ENCODE assay signal across 11 cellular contexts in genomic region chr2:42959148-42959992, GRCh38.
DNase-seq lines count a peak whose midpoint lies in the region; ATAC-seq, FAIRE-seq and TF ChIP-seq lines count a peak whose summit lies in the region.
"Had no signal": no experiment of that assay in that cellular context is flagged by ENCODE, and none has a peak within 500 bp of the region (broad histone marks: within the 10 kb centered on the region; RNA-seq: fewer than 3 reads in every experiment).

No MANE protein-coding gene starts in this region.

- POLR2A ChIA-PET in HepG2 (lab: Yijun Ruan, JAX) = interaction anchor here (0.9 to 9.3 kb wide), 7 partner anchors 10 to 267 kb away, joined by 3 to 98 read pairs (median 3); partner anchors contain the start of gene ZFP36L2

- H3K4me3 ChIP-seq in HL-60 (replicated peaks; ENCODE audit: insufficient read depth, low read length) (no peak overlapping the region), HepG2 (replicated peaks in 1 of 3; ENCODE audit: insufficient read depth in 1 of 3, low read depth in 2 of 3, low read length in 3 of 3) (peak overlapping the region in 2 of 3 experiments; percentile 1 to 35; a peak in 3 of 6 replicates), stomach (no peak overlapping the region)

- in situ Hi-C loops in HepG2 (cut with HindIII; ENCODE audit: extremely low pct_ligation_motif_present, low pct_unique_long_range_greater_than_20kb) = no loop called here

- H3K4me2 ChIP-seq in HepG2 (ENCODE audit: low read depth, low read length) = peak overlapping the region; percentile 52

- H4K20me1 ChIP-seq in HepG2 (ENCODE audit: insufficient read depth, low read length) = no peaks in the 10 kb centered on the region

- BruUV-seq in HepG2 (replicated peaks; lab: Mats Ljungman, UMichigan) = no TSS peak

- intact Hi-C loops in HepG2 (cut with micrococcal nuclease; ENCODE audit: unreplicated experiment) (loop anchor here (2.0 kb wide), 1 partner anchor 13 kb away; no protein-coding TSS in a partner anchor), stomach (cut with DNase I; ENCODE audit: low total_unique reads) (no loop called here)

- TF ChIP-seq RAD21 in HepG2 (CRISPR knock-in tag; IDR thresholded peaks at IDR 0.05) = no peak

- peak; percentile 97 for FAIRE-seq in HepG2 (lab: Jason Lieb, UNC)

- H3K27ac ChIP-seq in HL-60 (replicated peaks) (peak overlapping the region; percentile 77), HepG2 (ENCODE audit: extremely low read length, insufficient read depth, low read length) (peak overlapping the region; percentile 55), stomach (peak overlapping the region; percentile 37 to 80 (median 78))

- ATAC-seq in HepG2 (peak; percentile 71), HG03354 (IDR thresholded peaks at IDR 0.05; ENCODE audit: poor library complexity, severe bottlenecking, unreplicated experiment) (no peak)
- ATAC-seq: T-cell had no signal

- H3K27me3 ChIP-seq in HL-60 (ENCODE audit: insufficient read depth, poor library complexity, severe bottlenecking) (no peaks in the 10 kb centered on the region), HepG2 (ENCODE audit: control insufficient read depth in 1 of 2, insufficient read depth in 2 of 2, low read length in 2 of 2) (no peaks in the 10 kb centered on the region), stomach (no peaks in the 10 kb centered on the region)

- H3K4me1 ChIP-seq in HepG2 (ENCODE audit: insufficient read depth, low read length) = peaks cover 86% of the 10 kb centered on the region
- peaks cover 18 to 76% (median 47%) of the 10 kb centered on the region in 4 donors for H3K4me1 ChIP-seq in stomach

- peak in 1 of 2 experiments; percentile 89; a peak in 1 of 4 replicates for TF ChIP-seq EP300 in HepG2 (IDR thresholded peaks at IDR 0.05; ENCODE audit: low read depth in 2 of 2, low read length in 2 of 2)
- no peak for TF ChIP-seq EP300 in HepG2 (CRISPR knock-in tag; IDR thresholded peaks at IDR 0.05; ENCODE audit: borderline replicate concordance)
- no peak for TF ChIP-seq EP300 in stomach (IDR thresholded peaks at IDR 0.05)

- TF ChIP-seq POLR2A in HepG2 (IDR thresholded peaks at IDR 0.05; ENCODE audit: insufficient read depth in 1 of 2, low read depth in 2 of 2, low read length in 2 of 2) (no peak), stomach (IDR thresholded peaks at IDR 0.05) (no peak)

- CTCF ChIA-PET in HepG2 (lab: Yijun Ruan, JAX; ENCODE audit: low intra/inter-chr PET ratio, low total read pairs) = no interaction called here

- DNase-seq in HL-60 (ENCODE audit: low read depth in 1 of 2, low spot score in 1 of 2) (peak in 1 of 2 experiments; percentile 67), brain pericyte (ENCODE audit: low read depth, low spot score) (peak; percentile 41), HepG2 (ENCODE audit: low spot score) (peak; percentile 84), stomach (no peak), D341Med (ENCODE audit: low spot score) (no peak), NCI-H2227 (lab: John Stamatoyannopoulos, UW; ENCODE audit: unreplicated experiment) (no peak)
- DNase-seq in activated effector memory CD4-positive, alpha-beta T cell treated with anti-CD3 and anti-CD28 coated beads, Interleukin-2, amount 50 U/mL, for 16 hours = no peak
- DNase-seq: activated T-cell treated with anti-CD3 and anti-CD28 coated beads, Interleukin-2, amount 50 U/mL, for 1 hour; NCI-H1930; T-cell had no signal

- peak overlapping the region; percentile 47 for H2AFZ ChIP-seq in HepG2 (ENCODE audit: low read length)

- no peaks in the 10 kb centered on the region for H3K36me3 ChIP-seq in HepG2 (replicated peaks in 1 of 2; ENCODE audit: control insufficient read depth in 1 of 2, insufficient read depth in 2 of 2, low read length in 2 of 2)
- no peaks in the 10 kb centered on the region for H3K36me3 ChIP-seq in stomach

- H3K79me2 ChIP-seq in HepG2 (ENCODE audit: insufficient read depth, low read length) = no peaks in the 10 kb centered on the region

- H3K9me3 ChIP-seq in HepG2 (ENCODE audit: low read length) = no peaks in the 10 kb centered on the region
- H3K9me3 ChIP-seq in stomach = no peaks in the 10 kb centered on the region

- WGBS in HepG2 (ENCODE audit: low lambda C conversion rate) = 10% methylated on average over 9 of the region's 9 CpGs
- WGBS in stomach, 5 donors = 32 to 43% (median 38%) methylated on average over 9 of the region's 9 CpGs

- TF ChIP-seq CTCF in HL-60 (IDR thresholded peaks at IDR 0.05; ENCODE audit: insufficient read depth, low read length) = no peak
- peak; percentile 12; the same call in 1 of the 2 replicates for TF ChIP-seq CTCF in HepG2 (CRISPR knock-in tag; IDR thresholded peaks at IDR 0.05)
- TF ChIP-seq CTCF in stomach (IDR thresholded peaks at IDR 0.05) = no peak

- H3K9ac ChIP-seq in HepG2 (ENCODE audit: insufficient read depth, low read depth, low read length) = peak overlapping the region; percentile 11

TF ChIP-seq in HepG2, 621 proteins besides CTCF, POLR2A, EP300 and RAD21 (continues in another document):
- peak; percentile 17; the same call in 1 of the 2 replicates for TF ChIP-seq ZNF784 (CRISPR knock-in tag; IDR thresholded peaks at IDR 0.05; ENCODE audit: borderline replicate concordance)
- no peak for TF ChIP-seq ZNF512 (CRISPR knock-in tag; IDR thresholded peaks at IDR 0.05)
- TF ChIP-seq JUN (CRISPR knock-in tag; IDR thresholded peaks at IDR 0.05) = 0 out of 2 replicates have a peak, but pooled peaks have one; percentile 29
- peak; percentile 65; the same call in 1 of the 2 replicates for TF ChIP-seq SP140L (CRISPR knock-in tag; IDR thresholded peaks at IDR 0.05; ENCODE audit: borderline replicate concordance)
- TF ChIP-seq PHB2 (IDR thresholded peaks at IDR 0.05; ENCODE audit: partially characterized antibody) = no peak
- TF ChIP-seq FOXK1 (CRISPR knock-in tag; IDR thresholded peaks at IDR 0.05; ENCODE audit: borderline replicate concordance, low read depth) = 0 out of 2 replicates have a peak, but pooled peaks have one; percentile 25
- TF ChIP-seq ZNF263 (CRISPR knock-in tag; IDR thresholded peaks at IDR 0.05) = peak; percentile 94
- no peak for TF ChIP-seq ZNF567 (CRISPR knock-in tag; IDR thresholded peaks at IDR 0.05; ENCODE audit: borderline replicate concordance)
- TF ChIP-seq IKZF5 (CRISPR knock-in tag; IDR thresholded peaks at IDR 0.05) = 0 out of 2 replicates have a peak, but pooled peaks have one; percentile 50
- TF ChIP-seq ZSCAN25 (CRISPR knock-in tag; IDR thresholded peaks at IDR 0.05) = peak; percentile 81; the same call in 1 of the 2 replicates
- TF ChIP-seq NR3C1 (CRISPR knock-in tag; IDR thresholded peaks at IDR 0.05) = no peak
- no peak for TF ChIP-seq ZSCAN31 (CRISPR knock-in tag; IDR thresholded peaks at IDR 0.05; ENCODE audit: low read depth)
- TF ChIP-seq THRA (CRISPR knock-in tag; IDR thresholded peaks at IDR 0.05; ENCODE audit: borderline replicate concordance) = 0 out of 2 replicates have a peak, but pooled peaks have one; percentile 66
- peak; percentile 10; the same call in 1 of the 2 replicates for TF ChIP-seq MXD4 (CRISPR knock-in tag; IDR thresholded peaks at IDR 0.05)
- peak; percentile 56 for TF ChIP-seq TCF7 (IDR thresholded peaks at IDR 0.05; ENCODE audit: low read depth)
- peak; percentile 81; the same call in 1 of the 2 replicates for TF ChIP-seq ZNF34 (CRISPR knock-in tag; IDR thresholded peaks at IDR 0.05; ENCODE audit: borderline replicate concordance)
- peak; percentile 59; the same call in 1 of the 2 replicates for TF ChIP-seq FOXJ3 (CRISPR knock-in tag; IDR thresholded peaks at IDR 0.05; ENCODE audit: borderline replicate concordance)
- peak; percentile 85 for TF ChIP-seq CEBPG (CRISPR knock-in tag; IDR thresholded peaks at IDR 0.05)
- TF ChIP-seq ZNF766 (CRISPR knock-in tag; IDR thresholded peaks at IDR 0.05; ENCODE audit: borderline replicate concordance) = 0 out of 2 replicates have a peak, but pooled peaks have one; percentile 59
- TF ChIP-seq GABPB1 (CRISPR knock-in tag; IDR thresholded peaks at IDR 0.05) = no peak

Comparison
In these comparisons a context has a peak if more than half of its experiments do, and no peak if none do; other contexts are left out.
1. DNase-seq: peak in brain pericyte (single experiment) and HepG2 (single experiment); none in stomach (single experiment), D341Med (single experiment), NCI-H2227 (single experiment) and activated effector memory CD4-positive, alpha-beta T cell treated with anti-CD3 and anti-CD28 coated beads, Interleukin-2, amount 50 U/mL, for 16 hours (single experiment).
2. H3K4me3 ChIP-seq: peak in HepG2 (2 of 3); none in HL-60 (single experiment) and stomach (0 of 4).
3. Peak in every context shown above with its lines, with median percentiles within 50 percentile points of each other: H3K27ac ChIP-seq.